Comparison of ENCODE assay signal across 8 cellular contexts in genomic region chr6:70706491-70707123, GRCh38. TPM values are rescaled to one million over a fixed set of nuclear protein-coding genes. Genes with fewer than 3 reads are reported as not detected.
DNase-seq lines count a peak whose midpoint lies in the region; ATAC-seq, FAIRE-seq and TF ChIP-seq lines count a peak whose summit lies in the region.

No MANE protein-coding gene starts in this region.

- TF ChIP-seq EP300 in A549 (IDR thresholded peaks at IDR 0.05), result no peak

- no peak for FAIRE-seq in A549 (lab: Jason Lieb, UNC)

- H3K4me1 ChIP-seq in A549, result peaks cover 4% of the 10 kb centered on the region; the same call in 2 of the 3 replicates

- POLR2A ChIA-PET in A549 (lab: Yijun Ruan, JAX), result no interaction called here

- no peak for ATAC-seq in A549
- ATAC-seq in HG03342 (IDR thresholded peaks at IDR 0.05; ENCODE audit: unreplicated experiment), result no peak
- ATAC-seq in HG02678 (IDR thresholded peaks at IDR 0.05; ENCODE audit: unreplicated experiment), result no peak

- no peak overlapping the region for H3K27ac ChIP-seq in A549

- TF ChIP-seq CTCF in A549 (IDR thresholded peaks at IDR 0.05) (peak; percentile 79), GM12873 (IDR thresholded peaks at IDR 0.05; ENCODE audit: insufficient read depth, low read depth, low read length, missing control alignments) (peak; percentile 29)

- H3K9me3 ChIP-seq in A549, result no peaks in the 10 kb centered on the region

- DNase-seq in A549 (ENCODE audit: low read depth in 1 of 2, low spot score in 1 of 2) (peak; percentile 7 to 41), NCI-H69 (lab: John Stamatoyannopoulos, UW) (peak; percentile 67), cerebellum (ENCODE audit: low spot score) (peak; percentile 31), myocyte (ENCODE audit: low read depth) (peak; percentile 56)
- DNase-seq in stimulated activated naive CD4-positive, alpha-beta T cell treated with Interleukin-2 at 50 U/mL for 16 hours (lab: John Stamatoyannopoulos, UW), result no peak

- TF ChIP-seq POLR2A in A549 (IDR thresholded peaks at IDR 0.05; ENCODE audit: low read length), result no peak

- TF ChIP-seq RAD21 in A549 (conservative IDR thresholded peaks at IDR 0.05 in 1 of 2, IDR thresholded peaks at IDR 0.05 in 1 of 2), result peak; percentile 52 to 67

- WGBS in A549 (ENCODE audit: missing lambda C conversion rate), result 0% methylated on average over 3 of the region's 3 CpGs

- no peak overlapping the region for H3K4me3 ChIP-seq in A549

- CTCF ChIA-PET in A549 (lab: Yijun Ruan, JAX), result interaction anchor here (0.9 to 3.0 kb wide), 6 partner anchors 12 to 249 kb away, joined by 3 to 36 read pairs (median 6); partner anchors contain the start of gene SMAP1

- no peak overlapping the region for H3K4me2 ChIP-seq in A549

TF ChIP-seq in A549, 52 proteins besides CTCF, POLR2A, EP300 and RAD21:
- no peak for TF ChIP-seq CHD2 (IDR thresholded peaks at IDR 0.05; ENCODE audit: low read length, partially characterized antibody)
- no peak for TF ChIP-seq SREBF2 (IDR thresholded peaks at IDR 0.05)
- peak; percentile 63 for TF ChIP-seq SMC3 (IDR thresholded peaks at IDR 0.05)
- TF ChIP-seq EHMT2 (IDR thresholded peaks at IDR 0.05; ENCODE audit: low read depth), result no peak
- TF ChIP-seq HES2 (IDR thresholded peaks at IDR 0.05), result no peak
- TF ChIP-seq CEBPB (IDR thresholded peaks at IDR 0.05), result peak in 1 of 2 experiments; percentile 4; a peak in 1 of 4 replicates
- no peak for TF ChIP-seq NPAS2 (CRISPR knock-in tag; IDR thresholded peaks at IDR 0.05; ENCODE audit: borderline replicate concordance)

RNA-seq across cellular contexts. Expression of gene SMAP1, which starts 38.9 kb away (rescaled TPM):
- polyA plus RNA-seq in A549 (2011; rRNA removed) (27.4 and 27.8 TPM in 2 replicates), A549 (2017; fragmentation: RNase III; extraction: RNeasy Plus Mini Kit Qiagen cat#74134 plus additional on column Dnase treatment) (14.5 to 15.9 TPM (median 15.6 TPM) in 3 replicates)
- 10.6 and 13.4 TPM in 2 replicates for polyA plus RNA-seq in A549 (2012; cell fraction: cytosol; rRNA removed)
- 11.0 and 11.2 TPM in 2 replicates for polyA plus RNA-seq in A549 (2012; cell fraction: nucleus; rRNA removed)
- 22.2 TPM in 2 replicates for polyA minus RNA-seq in A549 (2011; rRNA and poly(A)+ RNA removed)
- total RNA-seq in cerebellum (43.3 TPM), myocyte (24.8 and 30.7 TPM in 2 replicates)
- 15.3 TPM for polyA plus RNA-seq in myocyte (2012)
